24 cellular contexts compared by ENCODE assay signal in the genomic region with DNA sequence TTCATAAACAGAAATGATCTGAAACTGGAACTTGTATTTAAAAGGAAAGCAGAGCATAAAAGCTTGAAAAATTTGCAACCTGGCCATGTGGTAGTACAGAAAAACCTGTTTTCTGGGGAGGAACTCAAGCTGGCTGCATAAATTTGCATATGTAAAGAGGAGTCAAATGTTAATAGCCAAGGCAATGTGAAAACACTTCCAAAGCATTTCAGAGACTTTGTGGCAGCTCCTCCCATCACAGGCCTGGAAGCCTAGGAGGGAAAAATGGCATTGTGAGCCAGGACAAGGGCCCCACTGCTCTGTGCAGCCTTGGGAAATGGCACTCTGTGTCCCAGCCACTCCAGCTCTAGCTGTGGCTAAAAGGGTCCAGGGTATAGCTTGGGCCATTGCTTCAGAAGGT.
"Had no signal": no experiment of that assay in that cellular context is flagged by ENCODE, and none has a peak within 500 bp of the region (broad histone marks: within the 10 kb centered on the region; RNA-seq: fewer than 3 reads in every experiment).

No MANE protein-coding gene starts in this region.

- ATAC-seq: activated CD8-positive, alpha-beta T cell treated with anti-CD3 and anti-CD28 coated beads for 36 hours; activated T-cell treated with anti-CD3 and anti-CD28 coated beads, Interleukin-2, amount 50 U/mL, for 4 hours; activated T-helper 17 cell treated with anti-CD3 and anti-CD28 coated beads, Interleukin-2, amount 50 U/mL, for 72 hours; effector memory CD8-positive, alpha-beta T cell had no signal

- H3K4me1 ChIP-seq: esophagus squamous epithelium had no signal

- H3K9me3 ChIP-seq: esophagus squamous epithelium had no signal

- H3K9me3 Mint-ChIP-seq: activated CD4-positive, alpha-beta T cell treated with anti-CD3 and anti-CD28 coated beads, Interleukin-2, amount 10 ng/mL, durations not matched to agents 7 days and 5 days; activated CD8-positive, alpha-beta T cell treated with anti-CD3 and anti-CD28 coated beads for 36 hours; activated T-helper 17 cell treated with anti-CD3 and anti-CD28 coated beads, Interleukin-2, amount 50 U/mL, for 72 hours had no signal

- H3K27ac Mint-ChIP-seq: activated CD4-positive, alpha-beta T cell treated with anti-CD3 and anti-CD28 coated beads, Interleukin-2, amount 10 ng/mL, durations not matched to agents 7 days and 5 days; activated CD8-positive, alpha-beta T cell treated with anti-CD3 and anti-CD28 coated beads for 36 hours; activated naive CD8-positive, alpha-beta T cell; activated T-helper 17 cell treated with anti-CD3 and anti-CD28 coated beads, Interleukin-2, amount 50 U/mL, for 72 hours; effector memory CD8-positive, alpha-beta T cell had no signal

- H3K4me3 Mint-ChIP-seq: activated CD4-positive, alpha-beta T cell treated with anti-CD3 and anti-CD28 coated beads, Interleukin-2, amount 10 ng/mL, durations not matched to agents 7 days and 5 days; activated CD8-positive, alpha-beta T cell treated with anti-CD3 and anti-CD28 coated beads for 36 hours; activated naive CD8-positive, alpha-beta T cell; activated T-cell treated with anti-CD3 and anti-CD28 coated beads, Interleukin-2, amount 50 U/mL, for 4 hours; activated T-helper 17 cell treated with anti-CD3 and anti-CD28 coated beads, Interleukin-2, amount 50 U/mL, for 72 hours; effector memory CD8-positive, alpha-beta T cell had no signal

- H3K4me3 ChIP-seq: esophagus squamous epithelium had no signal

- H3K27me3 ChIP-seq: esophagus squamous epithelium had no signal

- H3K27ac ChIP-seq: epithelial cell of prostate, esophagus squamous epithelium had no signal

- H3K4me1 Mint-ChIP-seq: activated CD4-positive, alpha-beta T cell treated with anti-CD3 and anti-CD28 coated beads, Interleukin-2, amount 10 ng/mL, durations not matched to agents 7 days and 5 days; activated T-helper 17 cell treated with anti-CD3 and anti-CD28 coated beads, Interleukin-2, amount 50 U/mL, for 72 hours had no signal

- H3K27me3 Mint-ChIP-seq: activated CD4-positive, alpha-beta T cell treated with anti-CD3 and anti-CD28 coated beads, Interleukin-2, amount 10 ng/mL, durations not matched to agents 7 days and 5 days; activated CD8-positive, alpha-beta T cell treated with anti-CD3 and anti-CD28 coated beads for 36 hours; activated naive CD8-positive, alpha-beta T cell; activated T-helper 17 cell treated with anti-CD3 and anti-CD28 coated beads, Interleukin-2, amount 50 U/mL, for 72 hours; effector memory CD8-positive, alpha-beta T cell had no signal

- H3K36me3 Mint-ChIP-seq: activated naive CD8-positive, alpha-beta T cell had no signal

- H3K36me3 ChIP-seq: esophagus squamous epithelium had no signal

- DNase-seq: activated CD4-positive, alpha-beta T cell treated with anti-CD3 and anti-CD28 coated beads for 1 hour; activated CD4-positive, alpha-beta T cell treated with anti-CD3 and anti-CD28 coated beads for 4 hours; activated CD4-positive, alpha-beta T cell treated with anti-CD3 and anti-CD28 coated beads, Interleukin-2, amount 10 ng/mL, durations not matched to agents 7 days and 5 days; activated CD4-positive, alpha-beta T cell treated with anti-CD3 and anti-CD28 coated beads, Interleukin-2, amount 50 U/mL, for 48 hours; activated CD8-positive, alpha-beta memory T cell treated with anti-CD3 and anti-CD28 coated beads for 24 hours; activated CD8-positive, alpha-beta T cell treated with anti-CD3 and anti-CD28 coated beads for 36 hours; activated effector memory CD4-positive, alpha-beta T cell treated with Interleukin-2 at 50 U/mL for 16 hours; activated gamma-delta T cell treated with Interleukin-2 at 50 U/mL for 16 hours; activated naive CD4-positive, alpha-beta T cell treated with anti-CD3 and anti-CD28 coated beads, Interleukin-2, amount 50 U/mL, for 16 hours; activated naive CD4-positive, alpha-beta T cell treated with Interleukin-2 at 50 U/mL for 16 hours; activated T-cell treated with anti-CD3 and anti-CD28 coated beads, Interleukin-2, amount 50 U/mL, for 4 hours; amniotic stem cell; anterior cingulate cortex; caudate nucleus; cortex of kidney; dermis blood vessel endothelial cell; effector CD4-positive, alpha-beta T cell; effector memory CD8-positive, alpha-beta T cell; esophagus squamous epithelium; head of caudate nucleus; T-helper 2 cell had no signal
